Comparison of ENCODE assay signal across 8 cellular contexts in the genomic region with DNA sequence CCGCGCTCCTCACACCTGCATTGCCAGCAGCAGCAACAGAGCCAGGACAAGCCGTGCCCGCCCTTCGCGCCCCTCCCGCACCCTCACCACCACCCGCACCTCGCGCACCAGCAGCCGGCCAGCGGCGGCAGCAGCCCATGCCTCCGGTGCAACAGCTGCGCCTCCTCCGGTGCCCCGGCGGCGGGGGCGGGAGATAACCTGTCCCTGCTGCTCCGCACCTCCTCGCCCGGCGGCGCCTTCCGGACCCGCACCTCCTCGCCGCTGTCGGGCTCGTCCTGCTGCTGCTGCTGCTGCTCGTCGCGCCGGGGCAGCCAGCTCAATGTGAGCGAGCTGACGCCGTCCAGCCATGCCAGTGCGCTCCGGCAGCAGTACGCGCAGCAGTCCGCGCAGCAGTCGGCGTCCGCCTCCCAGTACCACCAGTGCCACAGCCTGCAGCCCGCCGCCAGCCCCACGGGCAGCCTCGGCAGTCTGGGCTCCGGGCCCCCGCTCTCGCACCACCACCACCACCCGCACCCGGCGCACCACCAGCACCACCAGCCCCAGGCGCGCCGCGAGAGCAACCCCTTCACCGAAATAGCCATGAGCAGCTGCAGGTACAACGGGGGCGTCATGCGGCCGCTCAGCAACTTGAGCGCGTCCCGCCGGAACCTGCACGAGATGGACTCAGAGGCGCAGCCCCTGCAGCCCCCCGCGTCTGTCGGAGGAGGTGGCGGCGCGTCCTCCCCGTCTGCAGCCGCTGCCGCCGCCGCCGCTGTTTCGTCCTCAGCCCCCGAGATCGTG. TPM values are rescaled to one million over a fixed set of nuclear protein-coding genes. Genes with fewer than 3 reads are reported as not detected.
A peak's percentile ranks its signal among the peaks of the same experiment; 100 is the strongest.
DNase-seq lines count a peak whose midpoint lies in the region; ATAC-seq, FAIRE-seq and TF ChIP-seq lines count a peak whose summit lies in the region.

No MANE protein-coding gene starts in this region.

- no peak for FAIRE-seq in frontal cortex (lab: Jason Lieb, UNC)

- H3K27me3 ChIP-seq in ectodermal cell (ENCODE audit: control insufficient read depth, insufficient read depth, low read length, poor library complexity, severe bottlenecking), result peaks cover 24% of the 10 kb centered on the region
- H3K27me3 ChIP-seq in mucosa of rectum (ENCODE audit: control insufficient read depth in 2 of 2, insufficient read depth in 2 of 2, low read length in 2 of 2), result peaks cover 18 to 30% of the 10 kb centered on the region in 2 donors

- TF ChIP-seq CTCF in LNCAP (IDR thresholded peaks at IDR 0.05), result 0 out of 2 replicates have a peak, but pooled peaks have one; percentile 19

- H3K27ac ChIP-seq in ectodermal cell (ENCODE audit: insufficient read depth, low read depth, low read length, poor library complexity, severe bottlenecking), result peak overlapping the region; percentile 90
- no peak overlapping the region for H3K27ac ChIP-seq in mucosa of rectum (ENCODE audit: low read depth in 2 of 2, low read length in 2 of 2)

- H3K9me3 ChIP-seq in ES-I3 (ENCODE audit: control insufficient read depth, insufficient read depth, low read length) (no peaks in the 10 kb centered on the region), ectodermal cell (ENCODE audit: control insufficient read depth, low read length) (no peaks in the 10 kb centered on the region), mucosa of rectum (ENCODE audit: control insufficient read depth in 2 of 2, low read length in 2 of 2) (no peaks in the 10 kb centered on the region)

- H3K36me3 ChIP-seq in ES-I3 (ENCODE audit: insufficient read depth, low read length), result no peaks in the 10 kb centered on the region
- H3K36me3 ChIP-seq in ectodermal cell (ENCODE audit: control insufficient read depth, insufficient read depth, low read length), result no peaks in the 10 kb centered on the region
- H3K36me3 ChIP-seq in mucosa of rectum (ENCODE audit: control insufficient read depth in 2 of 2, insufficient read depth in 2 of 2, low read length in 2 of 2), result no peaks in the 10 kb centered on the region

- H3K9ac ChIP-seq in ES-I3 (ENCODE audit: low read depth, low read length) (peak overlapping the region; percentile 92), mucosa of rectum (ENCODE audit: low read depth in 1 of 2, low read length in 2 of 2) (no peak overlapping the region)

- DNase-seq in frontal cortex (ENCODE audit: low spot score in 2 of 2) (no peak), T-helper 9 cell (no peak)

- H3K4me3 ChIP-seq in ectodermal cell (ENCODE audit: insufficient read depth, low read depth, low read length) (peak overlapping the region; percentile 79), mucosa of rectum (ENCODE audit: low read length in 2 of 2) (peak overlapping the region; percentile 59 to 66)

- ATAC-seq in GM21360 (IDR thresholded peaks at IDR 0.05; ENCODE audit: unreplicated experiment), result peak; percentile 22
- ATAC-seq in GM18520 (IDR thresholded peaks at IDR 0.05; ENCODE audit: unreplicated experiment), result no peak

- H3K4me1 ChIP-seq in ES-I3 (ENCODE audit: insufficient read depth, low read length) (peaks cover 4% of the 10 kb centered on the region; the same call in 1 of the 2 replicates), ectodermal cell (ENCODE audit: control insufficient read depth, insufficient read depth, low read length) (peaks cover 9% of the 10 kb centered on the region), mucosa of rectum (ENCODE audit: control insufficient read depth in 2 of 2, insufficient read depth in 2 of 2, low read length in 2 of 2) (peaks cover 5 to 13% of the 10 kb centered on the region in 2 donors)

- 0% methylated on average over 87 of the region's 87 CpGs for WGBS in ectodermal cell, 2 experiments

RNA-seq across cellular contexts. Expression of a gene that starts 0.5 kb away (rescaled TPM):
- 8.6 TPM for polyA plus RNA-seq in ectodermal cell (2013, experiment 1 of 4)
- 8.3 TPM for polyA plus RNA-seq in ectodermal cell (2013, experiment 2 of 4)
- polyA plus RNA-seq in ectodermal cell (2013, experiment 3 of 4), result 7.5 TPM
- 7.5 TPM for polyA plus RNA-seq in ectodermal cell (2013, experiment 4 of 4)
- 29.8 TPM for total RNA-seq in frontal cortex
